ENCODE assay signal across 34 cellular contexts in genomic region chr18:41543815-41544214, GRCh38.
"Had no signal": no experiment of that assay in that cellular context is flagged by ENCODE, and none has a peak within 500 bp of the region (broad histone marks: within the 10 kb centered on the region; RNA-seq: fewer than 3 reads in every experiment).

No MANE protein-coding gene starts in this region.

- H3K4me3 Mint-ChIP-seq: activated B cell treated with CpG ODN at 0.5 μM for 24 hours; activated CD4-positive, alpha-beta memory T cell treated with anti-CD3 and anti-CD28 coated beads, Interleukin-2, amount 10 ng/mL, durations not matched to agents 7 days and 5 days; activated CD8-positive, alpha-beta memory T cell treated with anti-CD3 and anti-CD28 coated beads, Interleukin-2, amount 10 ng/mL, durations not matched to agents 7 days and 5 days; activated naive CD8-positive, alpha-beta T cell treated with anti-CD3 and anti-CD28 coated beads for 36 hours had no signal

- H3K27me3 ChIP-seq: body of pancreas, breast epithelium, MG63 had no signal

- ATAC-seq: activated CD8-positive, alpha-beta memory T cell treated with anti-CD3 and anti-CD28 coated beads, Interleukin-2, amount 10 ng/mL, durations not matched to agents 7 days and 5 days; body of pancreas; Right ventricle myocardium inferior had no signal

- DNase-seq: activated B cell treated with CpG ODN at 0.5 μM for 24 hours; activated CD4-positive, alpha-beta memory T cell treated with anti-CD3 and anti-CD28 coated beads, Interleukin-2, amount 10 ng/mL, durations not matched to agents 7 days and 5 days; activated CD4-positive, alpha-beta T cell treated with anti-CD3 and anti-CD28 coated beads for 4 hours; activated CD4-positive, CD25-positive, alpha-beta regulatory T cell treated with anti-CD3 and anti-CD28 coated beads, Interleukin-2, amount 50 U/mL, for 72 hours; activated CD8-positive, alpha-beta memory T cell treated with anti-CD3 and anti-CD28 coated beads for 24 hours; activated CD8-positive, alpha-beta memory T cell treated with anti-CD3 and anti-CD28 coated beads, Interleukin-2, amount 10 ng/mL, durations not matched to agents 7 days and 5 days; activated CD8-positive, alpha-beta memory T cell treated with anti-CD3 and anti-CD28 coated beads, Interleukin-2, amount 50 U/mL, for 48 hours; activated effector memory CD4-positive, alpha-beta T cell treated with Interleukin-2 at 50 U/mL for 16 hours; activated naive CD4-positive, alpha-beta T cell; activated naive CD4-positive, alpha-beta T cell treated with anti-CD3 and anti-CD28 coated beads, Interleukin-2, amount 50 U/mL, for 16 hours; activated naive CD8-positive, alpha-beta T cell treated with anti-CD3 and anti-CD28 coated beads for 36 hours; activated T-cell treated with anti-CD3 and anti-CD28 coated beads, Interleukin-2, amount 50 U/mL, for 48 hours; body of pancreas; Kasumi-1; MG63; NCI-H1048; NCI-H1105 treated with DMSO at 0.1 percent for 48 hours; NCI-H1436; NCI-H1694; NCI-H1930; NCI-H2081 treated with DMSO at 0.1 percent for 48 hours; NCI-H510A; NCI-H526; NCI-H748 treated with DMSO at 0.1 percent for 48 hours; PC-9; SIG-M5; SW 1271; T-helper 1 cell; T-helper 2 cell; T-helper 9 cell had no signal

- H3K4me2 ChIP-seq: PC-9 had no signal

- H3K27ac Mint-ChIP-seq: activated B cell treated with CpG ODN at 0.5 μM for 24 hours; activated CD4-positive, alpha-beta memory T cell treated with anti-CD3 and anti-CD28 coated beads, Interleukin-2, amount 10 ng/mL, durations not matched to agents 7 days and 5 days; activated CD8-positive, alpha-beta memory T cell treated with anti-CD3 and anti-CD28 coated beads, Interleukin-2, amount 10 ng/mL, durations not matched to agents 7 days and 5 days; activated naive CD8-positive, alpha-beta T cell treated with anti-CD3 and anti-CD28 coated beads for 36 hours had no signal

- H3K36me3 ChIP-seq: breast epithelium, MG63 had no signal

- H3K4me3 ChIP-seq: body of pancreas, breast epithelium, MG63, PC-9 had no signal

- H3K27me3 Mint-ChIP-seq: activated B cell treated with CpG ODN at 0.5 μM for 24 hours; activated CD4-positive, alpha-beta memory T cell treated with anti-CD3 and anti-CD28 coated beads, Interleukin-2, amount 10 ng/mL, durations not matched to agents 7 days and 5 days; activated CD8-positive, alpha-beta memory T cell treated with anti-CD3 and anti-CD28 coated beads, Interleukin-2, amount 10 ng/mL, durations not matched to agents 7 days and 5 days; activated naive CD8-positive, alpha-beta T cell treated with anti-CD3 and anti-CD28 coated beads for 36 hours had no signal

- H3K27ac ChIP-seq: body of pancreas, breast epithelium, PC-9, RWPE1, VCaP had no signal

- H3K4me1 ChIP-seq: body of pancreas, breast epithelium had no signal

- H3K36me3 Mint-ChIP-seq: activated CD8-positive, alpha-beta memory T cell treated with anti-CD3 and anti-CD28 coated beads, Interleukin-2, amount 10 ng/mL, durations not matched to agents 7 days and 5 days; activated naive CD8-positive, alpha-beta T cell treated with anti-CD3 and anti-CD28 coated beads for 36 hours had no signal

- H3K4me1 Mint-ChIP-seq: activated B cell treated with CpG ODN at 0.5 μM for 24 hours; activated CD4-positive, alpha-beta memory T cell treated with anti-CD3 and anti-CD28 coated beads, Interleukin-2, amount 10 ng/mL, durations not matched to agents 7 days and 5 days; activated CD8-positive, alpha-beta memory T cell treated with anti-CD3 and anti-CD28 coated beads, Interleukin-2, amount 10 ng/mL, durations not matched to agents 7 days and 5 days; activated naive CD8-positive, alpha-beta T cell treated with anti-CD3 and anti-CD28 coated beads for 36 hours had no signal

- H2AFZ ChIP-seq: PC-9 had no signal

- H3K9me3 Mint-ChIP-seq: activated B cell treated with CpG ODN at 0.5 μM for 24 hours; activated naive CD8-positive, alpha-beta T cell treated with anti-CD3 and anti-CD28 coated beads for 36 hours had no signal

- H3K9me3 ChIP-seq: body of pancreas, breast epithelium, MG63 had no signal
